Comparison of ENCODE assay signal across 17 cellular contexts in the genomic region with DNA sequence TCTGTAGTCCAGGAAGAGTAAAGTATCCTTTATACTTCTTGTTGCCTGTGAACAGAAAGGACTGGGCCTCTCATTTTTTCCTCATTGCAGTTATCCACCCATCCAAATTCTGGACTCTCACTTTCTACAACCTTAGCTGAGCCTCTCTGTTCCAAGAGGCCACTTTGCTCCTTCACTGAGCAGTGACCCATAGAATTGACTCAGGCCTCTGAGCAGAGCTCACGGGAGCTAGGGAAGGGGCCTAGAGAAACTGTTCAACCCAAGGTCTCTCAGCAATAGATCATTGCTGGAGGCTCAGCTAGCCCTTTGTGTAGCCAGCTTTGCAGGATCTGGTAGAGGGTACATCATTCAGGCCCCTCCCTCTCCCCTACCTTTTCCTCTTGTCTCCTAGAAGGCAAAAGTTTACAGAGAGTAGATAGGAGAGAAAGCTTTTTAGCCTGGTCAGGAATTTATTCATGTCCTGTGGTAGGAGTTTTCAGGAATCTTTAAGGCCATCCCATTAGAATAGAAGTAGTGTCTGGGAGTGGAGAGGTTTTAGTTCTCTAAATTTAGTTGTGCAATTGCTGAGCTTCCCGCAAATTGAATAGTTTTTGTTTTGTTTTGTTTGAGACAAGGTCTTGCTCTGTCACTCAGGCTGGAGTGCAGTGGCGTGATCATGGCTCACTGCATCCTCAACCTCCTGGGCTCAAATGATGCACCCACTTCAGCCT. TPM values are rescaled to one million over a fixed set of nuclear protein-coding genes. Genes with fewer than 3 reads are reported as not detected.
A peak's percentile ranks its signal among the peaks of the same experiment; 100 is the strongest.
DNase-seq lines count a peak whose midpoint lies in the region; ATAC-seq and TF ChIP-seq lines count a peak whose summit lies in the region.
"Had no signal": no experiment of that assay in that cellular context is flagged by ENCODE, and none has a peak within 500 bp of the region (broad histone marks: within the 10 kb centered on the region; RNA-seq: fewer than 3 reads in every experiment).

No MANE protein-coding gene starts in this region.

- peaks cover 67% of the 10 kb centered on the region for H3K36me3 Mint-ChIP-seq in activated T-helper 17 cell treated with anti-CD3 and anti-CD28 coated beads, Interleukin-2, amount 50 U/mL, for 72 hours (ENCODE audit: low read depth)
- H3K36me3 Mint-ChIP-seq in nephron (ENCODE audit: low read depth): peaks cover 28% of the 10 kb centered on the region

- POLR2A ChIA-PET in HEK293 (lab: Yijun Ruan, JAX): no interaction called here

- H3K9me3 ChIP-seq in HEK293 (ENCODE audit: control insufficient read depth, insufficient read depth, low read depth, low read length): no peaks in the 10 kb centered on the region
- H3K9me3 ChIP-seq: BLaER1 had no signal

- H3K4me3 ChIP-seq in HEK293 (ENCODE audit: low read depth, low read length): no peak overlapping the region
- H3K4me3 ChIP-seq: BLaER1 had no signal

- peaks cover 11% of the 10 kb centered on the region for H3K4me1 Mint-ChIP-seq in activated T-helper 17 cell treated with anti-CD3 and anti-CD28 coated beads, Interleukin-2, amount 50 U/mL, for 72 hours
- peaks cover 26% of the 10 kb centered on the region for H3K4me1 Mint-ChIP-seq in nephron

- H3K27ac ChIP-seq in HEK293 (ENCODE audit: extremely low read depth, low read depth, low read length): no peak overlapping the region
- H3K27ac ChIP-seq: BLaER1, epithelial cell of prostate, RWPE1 had no signal

- no peak overlapping the region for H3K4me3 Mint-ChIP-seq in activated T-helper 17 cell treated with anti-CD3 and anti-CD28 coated beads, Interleukin-2, amount 50 U/mL, for 72 hours
- H3K4me3 Mint-ChIP-seq in nephron: no peak overlapping the region
- H3K4me3 Mint-ChIP-seq: activated T-helper 1 cell treated with anti-CD3 and anti-CD28 coated beads, Interleukin-12 subunit alpha, Interleukin-12 subunit beta, Interleukin-2, Interleukin-4 antibody, amounts not matched to agents 30 ng/mL and 10 ng/mL and 1 ng/mL, durations not matched to agents 14 hours and 24 hours and 36 hours had no signal

- 0 out of 2 replicates have a peak, but pooled peaks cover 3% of the 10 kb centered on the region for H3K4me1 ChIP-seq in HEK293 (ENCODE audit: control insufficient read depth, insufficient read depth, low read length)

- ATAC-seq in activated T-helper 17 cell treated with anti-CD3 and anti-CD28 coated beads, Interleukin-2, amount 50 U/mL, for 72 hours (replicated peaks): no peak
- ATAC-seq in GM18907 (IDR thresholded peaks at IDR 0.05; ENCODE audit: unreplicated experiment): no peak

- H3K27ac Mint-ChIP-seq in activated T-helper 17 cell treated with anti-CD3 and anti-CD28 coated beads, Interleukin-2, amount 50 U/mL, for 72 hours: peak overlapping the region; percentile 61
- peak overlapping the region; percentile 78 to 95 (median 84) for H3K27ac Mint-ChIP-seq in nephron
- H3K27ac Mint-ChIP-seq: activated T-helper 1 cell treated with anti-CD3 and anti-CD28 coated beads, Interleukin-12 subunit alpha, Interleukin-12 subunit beta, Interleukin-2, Interleukin-4 antibody, amounts not matched to agents 30 ng/mL and 10 ng/mL and 1 ng/mL, durations not matched to agents 14 hours and 24 hours and 36 hours had no signal

- peaks cover 5 to 51% of the 10 kb centered on the region in 2 experiments; a peak in 2 of 3 replicates for H3K36me3 ChIP-seq in HEK293 (ENCODE audit: control insufficient read depth in 2 of 2, insufficient read depth in 1 of 2, low read length in 2 of 2)

- H3K27me3 Mint-ChIP-seq in activated T-helper 17 cell treated with anti-CD3 and anti-CD28 coated beads, Interleukin-2, amount 50 U/mL, for 72 hours: no peaks in the 10 kb centered on the region
- H3K27me3 Mint-ChIP-seq in nephron (ENCODE audit: low read depth): no peaks in the 10 kb centered on the region

- CTCF ChIA-PET in HEK293 (lab: Yijun Ruan, JAX): interaction anchor here (0.5 to 2.0 kb wide), 3 partner anchors 33 to 57 kb away, joined by 4 to 12 read pairs (median 6); no protein-coding TSS in a partner anchor

- TF ChIP-seq CTCF in HEK293 (tag by site-specific recombination; IDR thresholded peaks at IDR 0.05) (no peak), nephron (IDR thresholded peaks at IDR 0.05; ENCODE audit: unreplicated experiment in 3 of 3) (no peak)

- DNase-seq in AML-193 (lab: John Stamatoyannopoulos, UW) (peak; percentile 13 to 18), NCI-H2196 (lab: John Stamatoyannopoulos, UW; ENCODE audit: unreplicated experiment) (no peak), putamen (ENCODE audit: low spot score) (no peak)
- DNase-seq in effector CD4-positive, alpha-beta T cell: no peak
- DNase-seq: HCEC 1CT, hippocampal formation, Karpas-422, NCI-H2171 treated with DMSO at 0.1 percent for 48 hours, small intestine had no signal

- no peaks in the 10 kb centered on the region for H3K9me3 Mint-ChIP-seq in activated T-helper 17 cell treated with anti-CD3 and anti-CD28 coated beads, Interleukin-2, amount 50 U/mL, for 72 hours
- H3K9me3 Mint-ChIP-seq in nephron: no peaks in the 10 kb centered on the region
- H3K9me3 Mint-ChIP-seq: activated T-helper 1 cell treated with anti-CD3 and anti-CD28 coated beads, Interleukin-12 subunit alpha, Interleukin-12 subunit beta, Interleukin-2, Interleukin-4 antibody, amounts not matched to agents 30 ng/mL and 10 ng/mL and 1 ng/mL, durations not matched to agents 14 hours and 24 hours and 36 hours had no signal

TF ChIP-seq in HEK293, 187 proteins besides CTCF, POLR2A, EP300 and RAD21:
- TF ChIP-seq PRDM1 (tag by site-specific recombination; IDR thresholded peaks at IDR 0.05): peak; percentile 40; the same call in 1 of the 2 replicates
- TF ChIP-seq KLF10 (tag by site-specific recombination; IDR thresholded peaks at IDR 0.05): no peak

RNA-seq across cellular contexts. Expression of a gene that starts 6.7 kb away (rescaled TPM):
- total RNA-seq in activated T-helper 17 cell treated with anti-CD3 and anti-CD28 coated beads, Interleukin-2, amount 50 U/mL, for 72 hours: 100 to 1,000 TPM in 1 of 2 donors, 10 to 100 TPM in 1; 49.5 to 103 TPM

RNA-seq across cellular contexts. Expression of a gene that starts 40.7 kb away (rescaled TPM):
- total RNA-seq in activated T-helper 17 cell treated with anti-CD3 and anti-CD28 coated beads, Interleukin-2, amount 50 U/mL, for 72 hours: 1 to 10 TPM; 9.7 to 9.8 TPM

RNA-seq across cellular contexts. Expression of a gene that starts 56.0 kb away (rescaled TPM):
- under 1 TPM in 1 of 2 donors, not detected in 1; 0.19 TPM for total RNA-seq in activated T-helper 17 cell treated with anti-CD3 and anti-CD28 coated beads, Interleukin-2, amount 50 U/mL, for 72 hours

Comparison
In these comparisons a context has a peak if more than half of its experiments do, and no peak if none do; other contexts are left out.
1. DNase-seq: peak in AML-193 (2 of 2); none in NCI-H2196 (single experiment), effector CD4-positive, alpha-beta T cell (single experiment) and putamen (single experiment).